In the genomic region with DNA sequence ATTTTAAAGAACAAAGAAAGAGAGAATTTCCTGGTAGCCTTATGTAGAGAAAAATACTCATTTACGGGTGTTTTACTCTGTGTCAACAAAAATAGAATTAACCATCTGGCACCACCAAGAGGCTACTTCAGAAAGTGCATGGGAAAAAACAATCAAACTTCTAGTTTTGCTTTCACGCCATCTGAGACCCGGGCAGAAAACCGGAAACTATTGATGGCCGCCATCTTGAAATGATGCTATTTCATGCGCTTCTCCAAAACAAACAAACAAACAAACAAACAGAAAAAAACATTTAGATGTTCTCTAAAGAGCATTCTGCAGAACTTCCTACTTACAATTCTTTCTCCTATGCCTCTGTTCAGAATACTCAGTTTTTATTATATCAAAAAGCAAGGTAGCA, we compare ENCODE assay signal across 9 cellular contexts. TPM values are rescaled to one million over a fixed set of nuclear protein-coding genes. Genes with fewer than 3 reads are reported as not detected.
DNase-seq lines count a peak whose midpoint lies in the region; TF ChIP-seq lines count a peak whose summit lies in the region.
"Had no signal": no experiment of that assay in that cellular context is flagged by ENCODE, and none has a peak within 500 bp of the region (broad histone marks: within the 10 kb centered on the region; RNA-seq: fewer than 3 reads in every experiment).

No MANE protein-coding gene starts in this region.

- H3K36me3 ChIP-seq in uterus, result no peaks in the 10 kb centered on the region
- H3K36me3 ChIP-seq: thoracic aorta had no signal

- H3K27me3 ChIP-seq in uterus, result no peaks in the 10 kb centered on the region

- TF ChIP-seq POLR2A in uterus (IDR thresholded peaks at IDR 0.05), result no peak

- intact Hi-C loops in uterus (cut with DNase I; ENCODE audit: low total_unique reads), result no loop called here

- no peak overlapping the region for H3K4me3 ChIP-seq in uterus
- H3K4me3 ChIP-seq: thoracic aorta had no signal

- peak; percentile 83 for DNase-seq in SIG-M5 treated with dmso at 0.1 percent for 504 hours (lab: John Stamatoyannopoulos, UW; ENCODE audit: unreplicated experiment)
- DNase-seq in SIG-M5 (lab: John Stamatoyannopoulos, UW), result no peak
- peak; percentile 56 for DNase-seq in HCEC 1CT
- DNase-seq in NCI-H1092 treated with DMSO at 0.1 percent for 48 hours (lab: John Stamatoyannopoulos, UW), result peak; percentile 63
- peak; percentile 40 for DNase-seq in amniotic epithelial cell (ENCODE audit: low read depth)
- peak; percentile 48 for DNase-seq in iPS-NIHi11 (ENCODE audit: low spot score)
- DNase-seq in uterus, result no peak
- DNase-seq in activated CD4-positive, CD25-positive, alpha-beta regulatory T cell (lab: John Stamatoyannopoulos, UW), result no peak

- peak; percentile 15 to 24 (median 19) for TF ChIP-seq CTCF in uterus (IDR thresholded peaks at IDR 0.05)

- H3K4me1 ChIP-seq in uterus, result no peaks in the 10 kb centered on the region

- H3K9me3 ChIP-seq in uterus, result no peaks in the 10 kb centered on the region
- H3K9me3 ChIP-seq: thoracic aorta had no signal

- no peak overlapping the region for H3K27ac ChIP-seq in uterus
- H3K27ac ChIP-seq: thoracic aorta had no signal

RNA-seq across cellular contexts. Expression of a gene that starts 49.4 kb away (rescaled TPM):
- total RNA-seq in uterus, result 1 to 10 TPM in 1 of 4 donors, not detected in 3; 1.7 TPM
- total RNA-seq: thoracic aorta had no signal

Comparison
In these comparisons a context has a peak if more than half of its experiments do, and no peak if none do; other contexts are left out.
1. DNase-seq: peak in SIG-M5 treated with dmso at 0.1 percent for 504 hours (single experiment), HCEC 1CT (single experiment), NCI-H1092 treated with DMSO at 0.1 percent for 48 hours (single experiment), amniotic epithelial cell (single experiment) and iPS-NIHi11 (single experiment); none in SIG-M5 (single experiment), uterus (0 of 2) and activated CD4-positive, CD25-positive, alpha-beta regulatory T cell (0 of 4).